In genomic region chr22:45515678-45516077, GRCh38 we compare ENCODE assay signal across 17 cellular contexts. TPM values are rescaled to one million over a fixed set of nuclear protein-coding genes. Genes with fewer than 3 reads are reported as not detected.
A peak's percentile ranks its signal among the peaks of the same experiment; 100 is the strongest.
DNase-seq lines count a peak whose midpoint lies in the region; ATAC-seq and TF ChIP-seq lines count a peak whose summit lies in the region.
"Had no signal": no experiment of that assay in that cellular context is flagged by ENCODE, and none has a peak within 500 bp of the region (broad histone marks: within the 10 kb centered on the region; RNA-seq: fewer than 3 reads in every experiment).

No MANE protein-coding gene starts in this region.

- intact Hi-C loops in ascending aorta (cut with DNase I): no loop called here

- peaks cover 53% of the 10 kb centered on the region for H3K4me1 Mint-ChIP-seq in GM23338
- H3K4me1 Mint-ChIP-seq: activated CD4-positive, alpha-beta memory T cell treated with anti-CD3 and anti-CD28 coated beads, Interleukin-2, amount 10 ng/mL, durations not matched to agents 7 days and 5 days; naive thymus-derived CD8-positive, alpha-beta T cell had no signal

- H3K27ac ChIP-seq in GM23338 (ENCODE audit: low read depth) (peak overlapping the region; percentile 50), ascending aorta (peak overlapping the region; percentile 10 to 58), smooth muscle cell (ENCODE audit: low read depth) (no peak overlapping the region)

- H3K79me2 ChIP-seq in GM23338 (replicated peaks; ENCODE audit: insufficient read depth): peaks cover 66% of the 10 kb centered on the region
- H3K79me2 ChIP-seq in smooth muscle cell (ENCODE audit: low read depth): peaks cover 60% of the 10 kb centered on the region

- no peak overlapping the region for H3K4me2 ChIP-seq in GM23338
- peak overlapping the region; percentile 60 for H3K4me2 ChIP-seq in smooth muscle cell

- H3K4me3 Mint-ChIP-seq in GM23338: no peak overlapping the region
- H3K4me3 Mint-ChIP-seq: activated CD4-positive, alpha-beta memory T cell treated with anti-CD3 and anti-CD28 coated beads, Interleukin-2, amount 10 ng/mL, durations not matched to agents 7 days and 5 days; naive thymus-derived CD8-positive, alpha-beta T cell; T-helper 2 cell treated with Interferon-gamma antibody and Interleukin-4, amounts not matched to agents 5 μg/mL and 100 μg/mL, for 36 hours had no signal

- H3K36me3 Mint-ChIP-seq in GM23338 (ENCODE audit: low read depth): peaks cover 18% of the 10 kb centered on the region; the same call in 2 of the 3 replicates
- H3K36me3 Mint-ChIP-seq: naive thymus-derived CD8-positive, alpha-beta T cell had no signal

- H3K4me1 ChIP-seq in GM23338 (ENCODE audit: insufficient read depth) (peaks cover 9% of the 10 kb centered on the region; the same call in 1 of the 2 replicates), ascending aorta (peaks cover 10 to 53% of the 10 kb centered on the region in 2 donors), smooth muscle cell (ENCODE audit: low read depth) (peaks cover 48% of the 10 kb centered on the region)

- H3K9me3 Mint-ChIP-seq in GM23338: no peaks in the 10 kb centered on the region
- H3K9me3 Mint-ChIP-seq: activated CD4-positive, alpha-beta memory T cell treated with anti-CD3 and anti-CD28 coated beads, Interleukin-2, amount 10 ng/mL, durations not matched to agents 7 days and 5 days; naive thymus-derived CD8-positive, alpha-beta T cell; T-helper 2 cell treated with Interferon-gamma antibody and Interleukin-4, amounts not matched to agents 5 μg/mL and 100 μg/mL, for 36 hours had no signal

- WGBS in smooth muscle cell (ENCODE audit: low lambda C conversion rate): 61% methylated on average over 9 of the region's 9 CpGs

- DNase-seq in GM23338 (ENCODE audit: low spot score) (no peak), ascending aorta (ENCODE audit: low spot score in 2 of 2) (no peak), medulla oblongata (ENCODE audit: extremely low spot score) (peak; percentile 62), smooth muscle cell (lab: John Stamatoyannopoulos, UW; ENCODE audit: unreplicated experiment) (no peak), NCI-H226 (no peak)
- DNase-seq: activated CD4-positive, alpha-beta memory T cell treated with anti-CD3 and anti-CD28 coated beads, Interleukin-2, amount 10 ng/mL, durations not matched to agents 7 days and 5 days; activated naive CD4-positive, alpha-beta T cell; activated T-cell treated with anti-CD3 and anti-CD28 coated beads, Interleukin-2, amount 50 U/mL, for 1 hour; Kasumi-1; naive thymus-derived CD8-positive, alpha-beta T cell; NCI-H1092; NCI-H526 treated with DMSO at 0.1 percent for 48 hours had no signal

- no peaks in the 10 kb centered on the region for H3K9me3 ChIP-seq in ascending aorta
- H3K9me3 ChIP-seq in smooth muscle cell (replicated peaks; ENCODE audit: low read depth): no peaks in the 10 kb centered on the region

- H3K9me2 ChIP-seq in GM23338 (ENCODE audit: insufficient read depth): no peaks in the 10 kb centered on the region

- H3F3A ChIP-seq in GM23338 (replicated peaks; ENCODE audit: low read depth): no peaks in the 10 kb centered on the region
- peaks cover 3% of the 10 kb centered on the region for H3F3A ChIP-seq in smooth muscle cell (ENCODE audit: low read depth)

- peak overlapping the region; percentile 19; the same call in 1 of the 2 replicates for H3K27ac Mint-ChIP-seq in GM23338
- H3K27ac Mint-ChIP-seq: activated CD4-positive, alpha-beta memory T cell treated with anti-CD3 and anti-CD28 coated beads, Interleukin-2, amount 10 ng/mL, durations not matched to agents 7 days and 5 days; T-helper 2 cell treated with Interferon-gamma antibody and Interleukin-4, amounts not matched to agents 5 μg/mL and 100 μg/mL, for 36 hours had no signal

- H3K36me3 ChIP-seq in GM23338 (ENCODE audit: insufficient read depth) (0 out of 2 replicates have a peak, but pooled peaks cover 4% of the 10 kb centered on the region), ascending aorta (peaks cover 0 to 2% of the 10 kb centered on the region in 2 donors), smooth muscle cell (ENCODE audit: low read depth) (no peaks in the 10 kb centered on the region)

- H2AFZ ChIP-seq in GM23338 (no peak overlapping the region), smooth muscle cell (ENCODE audit: low read depth) (no peak overlapping the region)

- no peak for ATAC-seq in GM23338
- ATAC-seq in GM21423 (IDR thresholded peaks at IDR 0.05; ENCODE audit: unreplicated experiment): no peak
- no peak for ATAC-seq in GM21786 (IDR thresholded peaks at IDR 0.05; ENCODE audit: unreplicated experiment)
- ATAC-seq in HG02970 (IDR thresholded peaks at IDR 0.05; ENCODE audit: low FRiP score, unreplicated experiment): no peak
- ATAC-seq: naive thymus-derived CD8-positive, alpha-beta T cell had no signal

- H3K27me3 Mint-ChIP-seq in GM23338 (ENCODE audit: insufficient read depth, low read depth, poor library complexity): peaks cover 19% of the 10 kb centered on the region

- no peak overlapping the region for H3K4me3 ChIP-seq in GM23338
- no peak overlapping the region for H3K4me3 ChIP-seq in ascending aorta
- no peak overlapping the region for H3K4me3 ChIP-seq in smooth muscle cell
- H3K4me3 ChIP-seq: lung had no signal

- no peak overlapping the region for H3K9ac ChIP-seq in smooth muscle cell (ENCODE audit: low read depth)

- TF ChIP-seq CTCF in GM23338 (conservative IDR thresholded peaks at IDR 0.05; ENCODE audit: low read depth in 2 of 2) (no peak), ascending aorta (IDR thresholded peaks at IDR 0.05) (peak in 1 of 3 experiments; percentile 23), smooth muscle cell (IDR thresholded peaks at IDR 0.05; ENCODE audit: borderline replicate concordance, insufficient read depth, poor library complexity, severe bottlenecking) (no peak)

- H4K20me1 ChIP-seq in GM23338 (replicated peaks; ENCODE audit: insufficient read depth) (peaks cover 26% of the 10 kb centered on the region), smooth muscle cell (ENCODE audit: low read depth) (peaks cover 42% of the 10 kb centered on the region)

- no peaks in the 10 kb centered on the region for H3K27me3 ChIP-seq in GM23338 (ENCODE audit: insufficient read depth)
- H3K27me3 ChIP-seq in ascending aorta: no peaks in the 10 kb centered on the region
- H3K27me3 ChIP-seq in smooth muscle cell (ENCODE audit: low read depth): no peaks in the 10 kb centered on the region

TF ChIP-seq in GM23338, 12 proteins besides CTCF, POLR2A, EP300 and RAD21 (continues in another document):
- TF ChIP-seq STAT1 (IDR thresholded peaks at IDR 0.05; ENCODE audit: unreplicated experiment): no peak
- no peak for TF ChIP-seq EZH2phosphoT487 (IDR thresholded peaks at IDR 0.05; ENCODE audit: unreplicated experiment)
- TF ChIP-seq NANOG (IDR thresholded peaks at IDR 0.05; ENCODE audit: borderline replicate concordance): no peak
- TF ChIP-seq JUNB (IDR thresholded peaks at IDR 0.05; ENCODE audit: unreplicated experiment): no peak

RNA-seq across cellular contexts. Expression of gene FBLN1, which starts 13.0 kb away (rescaled TPM):
- 134 and 137 TPM in 2 replicates for total RNA-seq in GM23338 (2014; rRNA removed; shearing (Covaris generic))
- polyA plus RNA-seq in GM23338 (2016; fragmentation: Nextera tagmentation; extraction: Ambion mirVana) (88.4 and 90.1 TPM in 2 replicates), smooth muscle cell (288 and 296 TPM in 2 replicates)
- total RNA-seq in ascending aorta (580 TPM), smooth muscle cell (86.4 and 90.9 TPM in 2 replicates)
- total RNA-seq: activated CD4-positive, alpha-beta memory T cell treated with anti-CD3 and anti-CD28 coated beads, Interleukin-2, amount 10 ng/mL, durations not matched to agents 7 days and 5 days; naive thymus-derived CD8-positive, alpha-beta T cell had no signal
- polyA plus RNA-seq: naive thymus-derived CD8-positive, alpha-beta T cell had no signal
